In genomic region chr2:237260032-237260431, GRCh38 we compare ENCODE assay signal across 23 cellular contexts.
DNase-seq lines count a peak whose midpoint lies in the region; ATAC-seq and TF ChIP-seq lines count a peak whose summit lies in the region.
"Had no signal": no experiment of that assay in that cellular context is flagged by ENCODE, and none has a peak within 500 bp of the region (broad histone marks: within the 10 kb centered on the region; RNA-seq: fewer than 3 reads in every experiment).

No MANE protein-coding gene starts in this region.

- H3K4me1 ChIP-seq in adipocyte (ENCODE audit: control insufficient read depth, insufficient read depth, low read length) (peaks cover 78% of the 10 kb centered on the region), mesenchymal stem cell (ENCODE audit: control insufficient read depth, insufficient read depth, low read depth, low read length) (peaks cover 20% of the 10 kb centered on the region), smooth muscle cell (ENCODE audit: low read depth) (peaks cover 33% of the 10 kb centered on the region)
- H3K4me1 ChIP-seq: HAP-1 had no signal

- no peaks in the 10 kb centered on the region for H4K20me1 ChIP-seq in smooth muscle cell (ENCODE audit: low read depth)

- no peak overlapping the region for H4K91ac ChIP-seq in mesenchymal stem cell (ENCODE audit: low read length)

- H4K8ac ChIP-seq in mesenchymal stem cell (ENCODE audit: low read length) = no peak overlapping the region

- no peaks in the 10 kb centered on the region for H3K36me3 Mint-ChIP-seq in chondrocyte (ENCODE audit: low read depth)

- H2BK120ac ChIP-seq in mesenchymal stem cell (ENCODE audit: low read depth, low read length) = no peak overlapping the region

- peaks cover 87% of the 10 kb centered on the region for H3K4me1 Mint-ChIP-seq in chondrocyte (ENCODE audit: low read depth)

- H3K23ac ChIP-seq in mesenchymal stem cell (ENCODE audit: low read length in 2 of 2) = no peak overlapping the region

- DNase-seq in adipocyte (ENCODE audit: low read depth) = no peak
- no peak for DNase-seq in chondrocyte (ENCODE audit: low spot score)
- DNase-seq in mesenchymal stem cell = no peak
- no peak for DNase-seq in smooth muscle cell (lab: John Stamatoyannopoulos, UW; ENCODE audit: unreplicated experiment)
- DNase-seq in OCI-M2 (lab: John Stamatoyannopoulos, UW; ENCODE audit: unreplicated experiment) = no peak
- DNase-seq in T-helper 1 cell = no peak
- DNase-seq: ACHN, DMS153, GOT3, HFFc6, KBM-7, MV-4-11, NCI-H1105, NCI-H1436 treated with DMSO at 0.1 percent for 48 hours, NCI-H1930, NCI-H2107, NCI-H446 treated with DMSO at 0.1 percent for 48 hours, NCI-H526 treated with DMSO at 0.1 percent for 48 hours, SHP77 had no signal

- peaks cover 31% of the 10 kb centered on the region for H3F3A ChIP-seq in smooth muscle cell (ENCODE audit: low read depth)

- H2AK5ac ChIP-seq in mesenchymal stem cell (ENCODE audit: low read length, severe bottlenecking) = no peak overlapping the region

- no peaks in the 10 kb centered on the region for H3K9me3 Mint-ChIP-seq in chondrocyte (ENCODE audit: low read depth)
- H3K9me3 Mint-ChIP-seq: HFFc6 had no signal

- TF ChIP-seq CTCF in chondrocyte (IDR thresholded peaks at IDR 0.05) = no peak
- no peak for TF ChIP-seq CTCF in smooth muscle cell (IDR thresholded peaks at IDR 0.05; ENCODE audit: borderline replicate concordance, insufficient read depth, poor library complexity, severe bottlenecking)

- no peak overlapping the region for H3K4me2 ChIP-seq in mesenchymal stem cell (ENCODE audit: low read length, poor library complexity, severe bottlenecking)
- H3K4me2 ChIP-seq in smooth muscle cell = peak overlapping the region; percentile 76

- no peaks in the 10 kb centered on the region for H3K27me3 Mint-ChIP-seq in chondrocyte (ENCODE audit: low read depth)

- H3K4me3 Mint-ChIP-seq in chondrocyte (ENCODE audit: unreplicated experiment) = no peak overlapping the region

- H3K27me3 ChIP-seq in adipocyte (replicated peaks; ENCODE audit: control insufficient read depth, insufficient read depth, low read length) = no peaks in the 10 kb centered on the region
- no peaks in the 10 kb centered on the region for H3K27me3 ChIP-seq in mesenchymal stem cell (ENCODE audit: control insufficient read depth in 1 of 2, insufficient read depth in 1 of 2, low read length in 2 of 2)
- no peaks in the 10 kb centered on the region for H3K27me3 ChIP-seq in smooth muscle cell (ENCODE audit: low read depth)

- no peaks in the 10 kb centered on the region for H3K9me3 ChIP-seq in adipocyte (ENCODE audit: control insufficient read depth, low read length)
- no peaks in the 10 kb centered on the region for H3K9me3 ChIP-seq in mesenchymal stem cell (ENCODE audit: control insufficient read depth, low read length)
- no peaks in the 10 kb centered on the region for H3K9me3 ChIP-seq in smooth muscle cell (replicated peaks; ENCODE audit: low read depth)
- H3K9me3 ChIP-seq: HAP-1 had no signal

- H2AFZ ChIP-seq in mesenchymal stem cell (ENCODE audit: low read depth, low read length) (no peak overlapping the region), smooth muscle cell (ENCODE audit: low read depth) (no peak overlapping the region)

- H3K9ac ChIP-seq in adipocyte (ENCODE audit: low read length) = peak overlapping the region; percentile 19
- peak overlapping the region; percentile 24 for H3K9ac ChIP-seq in mesenchymal stem cell (ENCODE audit: low read length)
- H3K9ac ChIP-seq in smooth muscle cell (ENCODE audit: low read depth) = no peak overlapping the region

- no peaks in the 10 kb centered on the region for H3K79me1 ChIP-seq in mesenchymal stem cell (replicated peaks; ENCODE audit: low read length, poor library complexity, severe bottlenecking)

- H3K36me3 ChIP-seq in adipocyte (ENCODE audit: control insufficient read depth, insufficient read depth, low read length, severe bottlenecking) = no peaks in the 10 kb centered on the region
- H3K36me3 ChIP-seq in mesenchymal stem cell (ENCODE audit: control insufficient read depth in 1 of 2, insufficient read depth in 2 of 2, low read depth in 1 of 2, low read length in 2 of 2) = no peaks in the 10 kb centered on the region
- H3K36me3 ChIP-seq in smooth muscle cell (ENCODE audit: low read depth) = no peaks in the 10 kb centered on the region
- H3K36me3 ChIP-seq: HAP-1 had no signal

- no peak overlapping the region for H2BK12ac ChIP-seq in mesenchymal stem cell (ENCODE audit: low read length in 2 of 2)

- no peak for ATAC-seq in GM21360 (IDR thresholded peaks at IDR 0.05; ENCODE audit: unreplicated experiment)
- ATAC-seq: Panc1 had no signal

- no peak overlapping the region for H3K18ac ChIP-seq in mesenchymal stem cell (ENCODE audit: low read depth in 1 of 2, low read length in 2 of 2)

- H3K27ac ChIP-seq in mesenchymal stem cell (ENCODE audit: low read length, poor library complexity, severe bottlenecking) (no peak overlapping the region), smooth muscle cell (ENCODE audit: low read depth) (peak overlapping the region; percentile 98)
- H3K27ac ChIP-seq: RWPE1 had no signal

- H2BK5ac ChIP-seq in mesenchymal stem cell (ENCODE audit: low read depth, low read length, poor library complexity, severe bottlenecking) = no peak overlapping the region

- H3K4me3 ChIP-seq in adipocyte (ENCODE audit: low read length) (no peak overlapping the region), mesenchymal stem cell (ENCODE audit: insufficient read depth in 1 of 2, low read depth in 1 of 2, low read length in 2 of 2) (no peak overlapping the region), smooth muscle cell (no peak overlapping the region)
- H3K4me3 ChIP-seq: HAP-1 had no signal

- H3K27ac Mint-ChIP-seq in chondrocyte (ENCODE audit: unreplicated experiment) = peak overlapping the region; percentile 65

- no peaks in the 10 kb centered on the region for H3K79me2 ChIP-seq in smooth muscle cell (ENCODE audit: low read depth)

- H3K14ac ChIP-seq in mesenchymal stem cell (ENCODE audit: low read length in 2 of 2) = no peak overlapping the region

- no peak overlapping the region for H2BK15ac ChIP-seq in mesenchymal stem cell (ENCODE audit: low read depth, poor library complexity, severe bottlenecking)

- H3K4ac ChIP-seq in mesenchymal stem cell (ENCODE audit: low read depth in 1 of 2, low read length in 2 of 2) = no peak overlapping the region
